Comparison of ENCODE assay signal across 18 cellular contexts in genomic region chr10:43057231-43057711, GRCh38. TPM values are rescaled to one million over a fixed set of nuclear protein-coding genes. Genes with fewer than 3 reads are reported as not detected.
DNase-seq lines count a peak whose midpoint lies in the region; ATAC-seq, FAIRE-seq and TF ChIP-seq lines count a peak whose summit lies in the region.
"Had no signal": no experiment of that assay in that cellular context is flagged by ENCODE, and none has a peak within 500 bp of the region (broad histone marks: within the 10 kb centered on the region; RNA-seq: fewer than 3 reads in every experiment).

No MANE protein-coding gene starts in this region.

- no peaks in the 10 kb centered on the region for H3K4me1 Mint-ChIP-seq in activated naive CD8-positive, alpha-beta T cell treated with anti-CD3 and anti-CD28 coated beads, Interleukin-2, amount 10 ng/mL, durations not matched to agents 7 days and 5 days
- H3K4me1 Mint-ChIP-seq in activated naive CD8-positive, alpha-beta T cell treated with anti-CD3 and anti-CD28 coated beads, Interleukin-2, amount 50 U/mL, for 24 hours, result no peaks in the 10 kb centered on the region
- no peaks in the 10 kb centered on the region for H3K4me1 Mint-ChIP-seq in Calu3 (ENCODE audit: low read depth, unreplicated experiment)
- H3K4me1 Mint-ChIP-seq: CD4-positive, alpha-beta memory T cell had no signal

- H4K8ac ChIP-seq in H1 (ENCODE audit: extremely low read depth, insufficient read depth, low read length) (no peak overlapping the region), mesendoderm (ENCODE audit: low read depth, low read length) (no peak overlapping the region)

- no peaks in the 10 kb centered on the region for H4K20me1 ChIP-seq in H1 (replicated peaks in 1 of 2; ENCODE audit: control insufficient read depth in 1 of 2, insufficient read depth in 2 of 2, low read length in 2 of 2)

- H3K27ac ChIP-seq in H1 (ENCODE audit: low read depth, low read length) (no peak overlapping the region), mesendoderm (ENCODE audit: low read depth, low read length) (no peak overlapping the region)

- H3K4me3 ChIP-seq in H1 (ENCODE audit: extremely low read depth in 1 of 4, insufficient read depth in 2 of 4, low read depth in 3 of 4, low read length in 4 of 4) (no peak overlapping the region), mesendoderm (ENCODE audit: low read length) (no peak overlapping the region)
- H3K4me3 ChIP-seq: GM23338 had no signal

- intact Hi-C loops in Calu3 (cut with micrococcal nuclease; ENCODE audit: unreplicated experiment) (no loop called here), sciatic nerve (cut with DNase I) (no loop called here)

- WGBS in H1 (ENCODE audit: extremely low coverage in 1 of 2, insufficient coverage in 1 of 2, insufficient read length in 1 of 2, insufficient replicate concordance in 2 of 2, low coverage in 1 of 2, low lambda C conversion rate in 2 of 2, missing lambda C conversion rate in 1 of 2), 2 experiments, result 97% methylated on average over 7 of the region's 7 CpGs; no CpG with 5 or more reads in 1 of the 2 experiments
- no CpG with 5 or more reads among the region's 7 CpGs for WGBS in mesendoderm (ENCODE audit: extremely low coverage, insufficient coverage, low lambda C conversion rate)

- H3K79me1 ChIP-seq in H1 (ENCODE audit: low read depth, low read length) (no peaks in the 10 kb centered on the region), mesendoderm (ENCODE audit: low read length) (no peaks in the 10 kb centered on the region)

- H3K27ac Mint-ChIP-seq in activated naive CD8-positive, alpha-beta T cell treated with anti-CD3 and anti-CD28 coated beads, Interleukin-2, amount 10 ng/mL, durations not matched to agents 7 days and 5 days, result no peak overlapping the region
- no peak overlapping the region for H3K27ac Mint-ChIP-seq in activated naive CD8-positive, alpha-beta T cell treated with anti-CD3 and anti-CD28 coated beads, Interleukin-2, amount 50 U/mL, for 24 hours
- peak overlapping the region; percentile 0 for H3K27ac Mint-ChIP-seq in Calu3 (ENCODE audit: unreplicated experiment)
- H3K27ac Mint-ChIP-seq: GM23338 had no signal

- TF ChIP-seq CTCF in Calu3 (IDR thresholded peaks at IDR 0.05; ENCODE audit: unreplicated experiment), result no peak
- TF ChIP-seq CTCF in H1 (IDR thresholded peaks at IDR 0.05; ENCODE audit: control extremely low read depth in 1 of 3, insufficient read depth in 1 of 3, low read depth in 1 of 3, low read length in 3 of 3), result no peak

- H3K4ac ChIP-seq in H1 (replicated peaks; ENCODE audit: insufficient read length, low read depth, low read length) (no peak overlapping the region), mesendoderm (ENCODE audit: low read depth, low read length) (no peak overlapping the region)

- no peak for TF ChIP-seq EP300 in H1 (IDR thresholded peaks at IDR 0.05; ENCODE audit: borderline replicate concordance in 1 of 2, low read depth in 2 of 2, low read length in 2 of 2)

- H3K27me3 ChIP-seq in H1 (replicated peaks in 1 of 4; ENCODE audit: control insufficient read depth in 3 of 4, extremely low read depth in 1 of 4, insufficient read depth in 3 of 4, low read length in 3 of 4) (no peaks in the 10 kb centered on the region), mesendoderm (ENCODE audit: insufficient read depth, low read length, poor library complexity) (no peaks in the 10 kb centered on the region)

- H3K36me3 Mint-ChIP-seq in activated naive CD8-positive, alpha-beta T cell treated with anti-CD3 and anti-CD28 coated beads, Interleukin-2, amount 10 ng/mL, durations not matched to agents 7 days and 5 days, result no peaks in the 10 kb centered on the region
- no peaks in the 10 kb centered on the region for H3K36me3 Mint-ChIP-seq in activated naive CD8-positive, alpha-beta T cell treated with anti-CD3 and anti-CD28 coated beads, Interleukin-2, amount 50 U/mL, for 24 hours (ENCODE audit: low read depth)
- H3K36me3 Mint-ChIP-seq in Calu3 (ENCODE audit: insufficient read depth, unreplicated experiment), result no peaks in the 10 kb centered on the region
- H3K36me3 Mint-ChIP-seq: CD4-positive, alpha-beta memory T cell had no signal

- H3K36me3 ChIP-seq in H1 (ENCODE audit: control insufficient read depth in 2 of 4, insufficient read depth in 4 of 4, low read length in 3 of 4) (no peaks in the 10 kb centered on the region), mesendoderm (ENCODE audit: control insufficient read depth, insufficient read depth, low read length) (no peaks in the 10 kb centered on the region)

- no TSS peak for BruUV-seq in Calu3 (replicated peaks; lab: Mats Ljungman, UMichigan)

- FAIRE-seq in H1 (lab: Jason Lieb, UNC), result no peak
- FAIRE-seq: D721Med, HTR-8/SVneo had no signal

- no peak overlapping the region for H3K9ac ChIP-seq in H1 (replicated peaks in 1 of 4; ENCODE audit: extremely low read depth in 1 of 4, low read depth in 3 of 4, low read length in 3 of 4)
- H3K9ac ChIP-seq in mesendoderm (ENCODE audit: low read length), result no peak overlapping the region

- no peaks in the 10 kb centered on the region for H3K9me3 ChIP-seq in H1 (ENCODE audit: insufficient read depth in 2 of 2, low read depth in 1 of 2, low read length in 1 of 2)

- TF ChIP-seq RAD21 in H1 (IDR thresholded peaks at IDR 0.05 in 1 of 2, conservative IDR thresholded peaks at IDR 0.05 in 1 of 2; ENCODE audit: low read depth in 2 of 2, low read length in 2 of 2), result no peak

- DNase-seq in activated naive CD8-positive, alpha-beta T cell treated with anti-CD3 and anti-CD28 coated beads, Interleukin-2, amount 10 ng/mL, durations not matched to agents 7 days and 5 days, result peak; percentile 15
- no peak for DNase-seq in activated naive CD8-positive, alpha-beta T cell treated with anti-CD3 and anti-CD28 coated beads, Interleukin-2, amount 50 U/mL, for 24 hours
- DNase-seq in Calu3 (no peak), H1 (ENCODE audit: low read depth in 1 of 2, low spot score in 2 of 2) (no peak), sciatic nerve (ENCODE audit: low spot score) (peak; percentile 26), mesendoderm (no peak), NK-92 (lab: John Stamatoyannopoulos, UW; ENCODE audit: unreplicated experiment) (no peak)
- DNase-seq: CD4-positive, alpha-beta memory T cell; DMS79 treated with DMSO at 0.1 percent for 48 hours; GDM1; MV-4-11; NCI-H1417 treated with DMSO at 0.1 percent for 48 hours; NCI-H2029; NCI-H510A treated with DMSO at 0.1 percent for 48 hours had no signal

- H2BK20ac ChIP-seq in H1 (ENCODE audit: low read length), result no peak overlapping the region

- H3K9me3 Mint-ChIP-seq in activated naive CD8-positive, alpha-beta T cell treated with anti-CD3 and anti-CD28 coated beads, Interleukin-2, amount 10 ng/mL, durations not matched to agents 7 days and 5 days, result no peaks in the 10 kb centered on the region
- H3K9me3 Mint-ChIP-seq in activated naive CD8-positive, alpha-beta T cell treated with anti-CD3 and anti-CD28 coated beads, Interleukin-2, amount 50 U/mL, for 24 hours, result no peaks in the 10 kb centered on the region
- no peaks in the 10 kb centered on the region for H3K9me3 Mint-ChIP-seq in Calu3 (ENCODE audit: low read depth, unreplicated experiment)
- H3K9me3 Mint-ChIP-seq: CD4-positive, alpha-beta memory T cell; GM23338 had no signal

- H3K56ac ChIP-seq in H1 (replicated peaks; ENCODE audit: insufficient read length, low read depth, low read length) (no peak overlapping the region), mesendoderm (ENCODE audit: low read length) (no peak overlapping the region)

- H2AFZ ChIP-seq in H1 (ENCODE audit: low read length), result no peak overlapping the region
- H2AFZ ChIP-seq: GM23338 had no signal

- POLR2A ChIA-PET in activated naive CD8-positive, alpha-beta T cell treated with anti-CD3 and anti-CD28 coated beads, Interleukin-2, amount 10 ng/mL, durations not matched to agents 7 days and 5 days (lab: Charles Lee), result no interaction called here
- POLR2A ChIA-PET in H1 (lab: Charles Lee; ENCODE audit: partially characterized antibody), result no interaction called here

- peaks cover 13% of the 10 kb centered on the region for H3K27me3 Mint-ChIP-seq in activated naive CD8-positive, alpha-beta T cell treated with anti-CD3 and anti-CD28 coated beads, Interleukin-2, amount 10 ng/mL, durations not matched to agents 7 days and 5 days
- H3K27me3 Mint-ChIP-seq in activated naive CD8-positive, alpha-beta T cell treated with anti-CD3 and anti-CD28 coated beads, Interleukin-2, amount 50 U/mL, for 24 hours, result peaks cover 12% of the 10 kb centered on the region
- H3K27me3 Mint-ChIP-seq in Calu3 (ENCODE audit: unreplicated experiment), result peaks cover 84% of the 10 kb centered on the region

- no peak for TF ChIP-seq POLR2A in H1 (IDR thresholded peaks at IDR 0.05; ENCODE audit: control extremely low read depth in 1 of 2, low read depth in 2 of 2, low read length in 2 of 2)

- H3K14ac ChIP-seq in H1 (ENCODE audit: insufficient read length), result no peak overlapping the region

- no peak overlapping the region for H4K5ac ChIP-seq in H1 (ENCODE audit: insufficient read length, low read depth, low read length)
- H4K5ac ChIP-seq in mesendoderm (ENCODE audit: low read length), result no peak overlapping the region

- H3K4me1 ChIP-seq in H1 (replicated peaks in 1 of 4; ENCODE audit: control insufficient read depth in 3 of 4, insufficient read depth in 4 of 4, low read length in 3 of 4) (no peaks in the 10 kb centered on the region; a peak in 1 of 7 replicates), mesendoderm (ENCODE audit: control insufficient read depth, low read depth, low read length) (no peaks in the 10 kb centered on the region)

- no peak overlapping the region for H3K4me3 Mint-ChIP-seq in activated naive CD8-positive, alpha-beta T cell treated with anti-CD3 and anti-CD28 coated beads, Interleukin-2, amount 10 ng/mL, durations not matched to agents 7 days and 5 days
- no peak overlapping the region for H3K4me3 Mint-ChIP-seq in activated naive CD8-positive, alpha-beta T cell treated with anti-CD3 and anti-CD28 coated beads, Interleukin-2, amount 50 U/mL, for 24 hours
- no peak overlapping the region for H3K4me3 Mint-ChIP-seq in Calu3 (ENCODE audit: low read depth, unreplicated experiment)
- H3K4me3 Mint-ChIP-seq: CD4-positive, alpha-beta memory T cell; GM23338 had no signal

- H3K79me2 ChIP-seq in H1 (ENCODE audit: control insufficient read depth in 1 of 2, insufficient read depth in 2 of 2, low read length in 2 of 2) (no peaks in the 10 kb centered on the region), mesendoderm (ENCODE audit: control insufficient read depth, insufficient read depth, low read length) (no peaks in the 10 kb centered on the region)

- CTCF ChIA-PET in Calu3 (lab: Charles Lee), result no interaction called here
- CTCF ChIA-PET in H1 (lab: Charles Lee; ENCODE audit: partially characterized antibody), result interaction anchor here (1.3 kb wide), 1 partner anchor 22 kb away, joined by 8 read pairs; no protein-coding TSS in a partner anchor

- no peak overlapping the region for H2BK120ac ChIP-seq in H1 (replicated peaks; ENCODE audit: low read depth, low read length)
- H2BK120ac ChIP-seq in mesendoderm (ENCODE audit: low read depth, low read length), result no peak overlapping the region

- H3K23me2 ChIP-seq in H1 (ENCODE audit: low read depth, low read length), result no peaks in the 10 kb centered on the region

- H3K18ac ChIP-seq in H1 (ENCODE audit: extremely low read depth, low read length), result no peak overlapping the region
- no peak overlapping the region for H3K18ac ChIP-seq in mesendoderm (ENCODE audit: low read length)

- H3K4me2 ChIP-seq in H1 (ENCODE audit: insufficient read depth in 1 of 2, low read depth in 2 of 2, low read length in 2 of 2) (no peak overlapping the region), mesendoderm (ENCODE audit: low read length) (no peak overlapping the region)
- H3K4me2 ChIP-seq: GM23338 had no signal

- no peak overlapping the region for H4K91ac ChIP-seq in H1 (replicated peaks; ENCODE audit: insufficient read length, low read length)

- ATAC-seq in activated naive CD8-positive, alpha-beta T cell treated with anti-CD3 and anti-CD28 coated beads, Interleukin-2, amount 10 ng/mL, durations not matched to agents 7 days and 5 days (ENCODE audit: low read depth), result no peak
- ATAC-seq in activated naive CD8-positive, alpha-beta T cell treated with anti-CD3 and anti-CD28 coated beads, Interleukin-2, amount 50 U/mL, for 24 hours, result no peak
- ATAC-seq in sciatic nerve (no peak), GM18858 (IDR thresholded peaks at IDR 0.05; ENCODE audit: unreplicated experiment) (no peak)
- ATAC-seq: GM23338 had no signal

- H3K23ac ChIP-seq in H1 (ENCODE audit: insufficient read length) (no peak overlapping the region), mesendoderm (ENCODE audit: low read length) (no peak overlapping the region)

- no peak overlapping the region for H2AK5ac ChIP-seq in H1 (ENCODE audit: low read depth, low read length)
- H2AK5ac ChIP-seq in mesendoderm (ENCODE audit: low read length), result no peak overlapping the region

- H2BK15ac ChIP-seq in H1 (ENCODE audit: low read length), result no peak overlapping the region
- no peak overlapping the region for H2BK15ac ChIP-seq in mesendoderm (replicated peaks; ENCODE audit: low read depth)

- H2BK12ac ChIP-seq in H1 (ENCODE audit: low read depth, low read length), result 0 out of 2 replicates have a peak overlapping the region, but pooled peaks have one; percentile 27

- H2BK5ac ChIP-seq in H1 (ENCODE audit: low read depth, low read length), result no peak overlapping the region
- no peak overlapping the region for H2BK5ac ChIP-seq in mesendoderm (ENCODE audit: low read length)

RNA-seq across cellular contexts. Expression of gene RET, which starts 19.6 kb away (rescaled TPM):
- total RNA-seq in activated naive CD8-positive, alpha-beta T cell treated with anti-CD3 and anti-CD28 coated beads, Interleukin-2, amount 10 ng/mL, durations not matched to agents 7 days and 5 days, result under 1 TPM in 1 of 2 experiments, not detected in 1; 0.22 TPM
- 0.07 TPM in 1 of 2 replicates, not detected in the other for total RNA-seq in Calu3 (2022)
- 8.4 TPM in 2 replicates for total RNA-seq in H1 (2021; fragmentation: NEBNext Ultra II Directional; extraction: Animal tissue kit (Norgen Biotek cat#: 25700))
- polyA plus RNA-seq in H1 (2011; rRNA removed), result 6.7 and 10.4 TPM in 2 replicates
- polyA plus RNA-seq in H1 (2011; cell fraction: cytosol; rRNA removed), result 6.4 TPM
- 16.4 TPM for polyA plus RNA-seq in H1 (2011; cell fraction: nucleus; rRNA removed)
- 5.8 to 8.4 TPM (median 8.3 TPM) in 4 replicates for polyA plus RNA-seq in H1 (2012, experiment 1 of 2)
- polyA plus RNA-seq in H1 (2012, experiment 2 of 2), result 5.1 TPM
- polyA plus RNA-seq in H1 (2013, experiment 1 of 2), result 8.0 TPM
- polyA plus RNA-seq in H1 (2013, experiment 2 of 2), result 7.6 TPM
- 3.6 and 5.9 TPM in 2 replicates for polyA minus RNA-seq in H1 (2011; rRNA and poly(A)+ RNA removed)
- polyA minus RNA-seq in H1 (2011; cell fraction: cytosol; rRNA and poly(A)+ RNA removed), result 7.3 TPM
- polyA minus RNA-seq in H1 (2011; cell fraction: nucleus; rRNA and poly(A)+ RNA removed), result 9.4 TPM
- total RNA-seq in sciatic nerve, result 0.80 TPM
- 9.2 TPM for polyA plus RNA-seq in mesendoderm (2013, experiment 1 of 2)
- polyA plus RNA-seq in mesendoderm (2013, experiment 2 of 2), result 9.2 TPM
- total RNA-seq: CD4-positive, alpha-beta memory T cell had no signal
- polyA plus RNA-seq: CD4-positive, alpha-beta memory T cell had no signal

Comparison
In these comparisons a context has a peak if more than half of its experiments do, and no peak if none do; other contexts are left out.
1. DNase-seq: peak in activated naive CD8-positive, alpha-beta T cell treated with anti-CD3 and anti-CD28 coated beads, Interleukin-2, amount 10 ng/mL, durations not matched to agents 7 days and 5 days (single experiment) and sciatic nerve (single experiment); none in activated naive CD8-positive, alpha-beta T cell treated with anti-CD3 and anti-CD28 coated beads, Interleukin-2, amount 50 U/mL, for 24 hours (single experiment), Calu3 (single experiment), H1 (0 of 2), mesendoderm (single experiment) and NK-92 (single experiment).